9 cellular contexts compared by ENCODE assay signal in genomic region chr13:84896128-84896527, GRCh38.
A peak's percentile ranks its signal among the peaks of the same experiment; 100 is the strongest.
DNase-seq lines count a peak whose midpoint lies in the region; ATAC-seq and TF ChIP-seq lines count a peak whose summit lies in the region.
"Had no signal": no experiment of that assay in that cellular context is flagged by ENCODE, and none has a peak within 500 bp of the region (broad histone marks: within the 10 kb centered on the region; RNA-seq: fewer than 3 reads in every experiment).

No MANE protein-coding gene starts in this region.

- H3K4me1 Mint-ChIP-seq in endodermal cell, result no peaks in the 10 kb centered on the region
- no peaks in the 10 kb centered on the region for H3K4me1 Mint-ChIP-seq in nephron progenitor cell

- H3K27me3 Mint-ChIP-seq in endodermal cell (ENCODE audit: insufficient read depth) (no peaks in the 10 kb centered on the region), nephron progenitor cell (ENCODE audit: low read depth, poor library complexity) (no peaks in the 10 kb centered on the region)

- H3K9me3 Mint-ChIP-seq in endodermal cell, result peaks cover 4% of the 10 kb centered on the region
- no peaks in the 10 kb centered on the region for H3K9me3 Mint-ChIP-seq in nephron progenitor cell

- H3K36me3 ChIP-seq in Karpas-422 (ENCODE audit: insufficient read depth, low read length) (no peaks in the 10 kb centered on the region), endodermal cell (ENCODE audit: control insufficient read depth, insufficient read depth, low read length) (no peaks in the 10 kb centered on the region)

- H3K4me3 ChIP-seq in Karpas-422 (ENCODE audit: low read length), result peak overlapping the region; percentile 69
- no peak overlapping the region for H3K4me3 ChIP-seq in endodermal cell (ENCODE audit: low read length)

- DNase-seq in COLO829 (ENCODE audit: low spot score), result peak; percentile 18
- peak; percentile 93 for DNase-seq in Karpas-422
- peak; percentile 79 for DNase-seq in endodermal cell
- peak; percentile 53 for DNase-seq in nephron progenitor cell

- no peaks in the 10 kb centered on the region for H3K27me3 ChIP-seq in Karpas-422 (ENCODE audit: low read length)
- H3K27me3 ChIP-seq in endodermal cell (ENCODE audit: control insufficient read depth, insufficient read depth, low read length, poor library complexity, severe bottlenecking), result no peaks in the 10 kb centered on the region

- WGBS in endodermal cell (ENCODE audit: insufficient coverage in 1 of 2, insufficient read length in 1 of 2), 2 experiments, result 20 to 30% methylated on average over 1 to 9 of the region's 9 CpGs

- no peaks in the 10 kb centered on the region for H3K36me3 Mint-ChIP-seq in endodermal cell (ENCODE audit: low read depth)
- no peaks in the 10 kb centered on the region for H3K36me3 Mint-ChIP-seq in nephron progenitor cell (ENCODE audit: low read depth)

- H3K4me3 Mint-ChIP-seq in endodermal cell (no peak overlapping the region), nephron progenitor cell (no peak overlapping the region)

- H3K27ac Mint-ChIP-seq in endodermal cell, result no peak overlapping the region
- no peak overlapping the region for H3K27ac Mint-ChIP-seq in nephron progenitor cell

- H3K79me2 ChIP-seq in Karpas-422 (ENCODE audit: low read length), result no peaks in the 10 kb centered on the region

- H3K9me2 ChIP-seq in Karpas-422 (replicated peaks; ENCODE audit: insufficient read depth, low read length), result no peaks in the 10 kb centered on the region

- TF ChIP-seq CTCF in endodermal cell (conservative IDR thresholded peaks at IDR 0.05) (peak; percentile 85), nephron progenitor cell (IDR thresholded peaks at IDR 0.05) (peak; percentile 64)

- ATAC-seq in GM19023 (IDR thresholded peaks at IDR 0.05; ENCODE audit: unreplicated experiment) (peak; percentile 51), SK-N-SH treated with all-trans-retinoic acid at 6 μM for 48 hours (peak; percentile 85), GM21786 (IDR thresholded peaks at IDR 0.05; ENCODE audit: unreplicated experiment) (no peak), HG03457 (IDR thresholded peaks at IDR 0.05; ENCODE audit: unreplicated experiment) (no peak)
- ATAC-seq: right cardiac atrium had no signal

- H2AFZ ChIP-seq in Karpas-422 (ENCODE audit: low read length), result peak overlapping the region; percentile 97

- peak overlapping the region; percentile 68 for H3K4me2 ChIP-seq in Karpas-422 (ENCODE audit: low read depth, low read length, poor library complexity, severe bottlenecking)

- peak overlapping the region; percentile 54 for H3K9ac ChIP-seq in Karpas-422 (ENCODE audit: low read length)
- H3K9ac ChIP-seq in endodermal cell (ENCODE audit: extremely low read depth, low read length, poor library complexity, severe bottlenecking), result no peak overlapping the region

- no peaks in the 10 kb centered on the region for H4K20me1 ChIP-seq in Karpas-422 (ENCODE audit: insufficient read depth, low read depth, low read length)

- H3K4me1 ChIP-seq in Karpas-422 (ENCODE audit: low read length), result peaks cover 9% of the 10 kb centered on the region; the same call in 1 of the 2 replicates
- no peaks in the 10 kb centered on the region for H3K4me1 ChIP-seq in endodermal cell (ENCODE audit: control insufficient read depth, insufficient read depth, low read length)

- H3K27ac ChIP-seq in Karpas-422 (ENCODE audit: low read length), result no peak overlapping the region
- H3K27ac ChIP-seq in endodermal cell (ENCODE audit: low read depth, low read length), result no peak overlapping the region

- H3K9me3 ChIP-seq in Karpas-422 (ENCODE audit: low read length), result no peaks in the 10 kb centered on the region; the same call in 1 of the 2 replicates
- H3K9me3 ChIP-seq in endodermal cell (ENCODE audit: control insufficient read depth, low read length), result peaks cover 6% of the 10 kb centered on the region

TF ChIP-seq in SK-N-SH treated with all-trans-retinoic acid at 6 μM for 48 hours, 23 proteins besides CTCF, POLR2A, EP300 and RAD21:
- no peak for TF ChIP-seq ESRRG (CRISPR knock-in tag; IDR thresholded peaks at IDR 0.05)
- no peak for TF ChIP-seq ZFP30 (CRISPR knock-in tag; IDR thresholded peaks at IDR 0.05)
- TF ChIP-seq CSDC2 (CRISPR knock-in tag; IDR thresholded peaks at IDR 0.05), result no peak
- no peak for TF ChIP-seq ISL1 (CRISPR knock-in tag; IDR thresholded peaks at IDR 0.05)
- no peak for TF ChIP-seq TCF4 (CRISPR knock-in tag; IDR thresholded peaks at IDR 0.05; ENCODE audit: borderline replicate concordance)
- TF ChIP-seq ARNTL (CRISPR knock-in tag; IDR thresholded peaks at IDR 0.05; ENCODE audit: borderline replicate concordance, low read depth), result no peak
- TF ChIP-seq ZNF565 (CRISPR knock-in tag; conservative IDR thresholded peaks at IDR 0.05; ENCODE audit: low read depth), result no peak
- TF ChIP-seq CSRNP3 (CRISPR knock-in tag; IDR thresholded peaks at IDR 0.05), result no peak
- TF ChIP-seq ZFP3 (CRISPR knock-in tag; IDR thresholded peaks at IDR 0.05), result no peak
- no peak for TF ChIP-seq SNAI2 (CRISPR knock-in tag; IDR thresholded peaks at IDR 0.05)
- TF ChIP-seq TOX (CRISPR knock-in tag; IDR thresholded peaks at IDR 0.05; ENCODE audit: borderline replicate concordance), result no peak
- no peak for TF ChIP-seq ZNF8 (CRISPR knock-in tag; IDR thresholded peaks at IDR 0.05)
- TF ChIP-seq RARB (CRISPR knock-in tag; IDR thresholded peaks at IDR 0.05), result no peak
- TF ChIP-seq BACH2 (CRISPR knock-in tag; IDR thresholded peaks at IDR 0.05; ENCODE audit: borderline replicate concordance), result no peak
- no peak for TF ChIP-seq PPARA (CRISPR knock-in tag; IDR thresholded peaks at IDR 0.05; ENCODE audit: borderline replicate concordance)
- no peak for TF ChIP-seq CREB5 (CRISPR knock-in tag; IDR thresholded peaks at IDR 0.05; ENCODE audit: low read depth)

Comparison
In these comparisons a context has a peak if more than half of its experiments do, and no peak if none do; other contexts are left out.
1. DNase-seq: peak in every context shown above with its lines; median percentile 93 in Karpas-422; 79 in endodermal cell; 53 in nephron progenitor cell; 18 in COLO829.
2. ATAC-seq: peak in GM19023 (single experiment) and SK-N-SH treated with all-trans-retinoic acid at 6 μM for 48 hours (single experiment); none in GM21786 (single experiment) and HG03457 (single experiment).